ENCODE assay signal across 9 cellular contexts in the genomic region with DNA sequence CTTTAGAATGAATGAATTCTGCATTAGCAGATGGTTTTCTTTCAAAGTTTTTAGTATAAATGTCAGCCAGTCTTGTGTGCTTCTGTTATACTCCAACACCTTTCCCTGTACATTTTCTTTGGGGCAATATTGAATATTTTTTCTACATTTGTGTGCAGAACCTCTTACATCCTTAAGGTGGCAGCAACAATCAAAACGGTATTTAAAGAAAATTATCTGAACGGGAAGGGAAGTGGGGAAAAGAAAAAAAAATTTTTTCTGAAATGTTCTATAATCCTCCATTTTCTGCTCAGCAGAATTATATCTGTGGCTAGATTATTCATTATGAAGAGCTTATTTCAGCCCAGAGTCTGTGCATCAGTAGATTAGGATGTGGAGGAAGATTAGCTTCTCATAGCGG.
DNase-seq lines count a peak whose midpoint lies in the region; ATAC-seq and TF ChIP-seq lines count a peak whose summit lies in the region.
"Had no signal": no experiment of that assay in that cellular context is flagged by ENCODE, and none has a peak within 500 bp of the region (broad histone marks: within the 10 kb centered on the region; RNA-seq: fewer than 3 reads in every experiment).

No MANE protein-coding gene starts in this region.

- H3K9me3 ChIP-seq in PC-9 (ENCODE audit: insufficient read depth, low read depth): no peaks in the 10 kb centered on the region
- no peaks in the 10 kb centered on the region for H3K9me3 ChIP-seq in esophagus squamous epithelium

- no peaks in the 10 kb centered on the region for H3K9me2 ChIP-seq in PC-9 (ENCODE audit: insufficient read depth)

- no peaks in the 10 kb centered on the region for H3K27me3 ChIP-seq in PC-9 (ENCODE audit: insufficient read depth, low read depth)
- no peaks in the 10 kb centered on the region for H3K27me3 ChIP-seq in esophagus squamous epithelium

- in situ Hi-C loops in GM13976 (cut with MboI; ENCODE audit: low sequenced_read_pairs, unreplicated experiment): no loop called here

- H3K27ac ChIP-seq in PC-9 (no peak overlapping the region), esophagus squamous epithelium (no peak overlapping the region)

- H2AFZ ChIP-seq in PC-9: no peak overlapping the region

- CTCF ChIA-PET in PC-9 (lab: Charles Lee): no interaction called here

- WGBS in esophagus squamous epithelium, 2 donors: 36 to 40% methylated on average over 3 of the region's 3 CpGs

- ATAC-seq in GM21619 (IDR thresholded peaks at IDR 0.05; ENCODE audit: unreplicated experiment): no peak

- no peaks in the 10 kb centered on the region for H3F3A ChIP-seq in PC-9 (ENCODE audit: insufficient read depth, low read depth)

- POLR2A ChIA-PET in PC-9 (lab: Charles Lee; ENCODE audit: unreplicated experiment): no interaction called here

- TF ChIP-seq POLR2A in esophagus squamous epithelium (IDR thresholded peaks at IDR 0.05): no peak

- H3K4me3 ChIP-seq in AG09309 (ENCODE audit: control insufficient read depth, low read depth, low read length): no peak overlapping the region
- no peak overlapping the region for H3K4me3 ChIP-seq in PC-9
- no peak overlapping the region for H3K4me3 ChIP-seq in fibroblast of the aortic adventitia (ENCODE audit: low read depth, low read length)
- H3K4me3 ChIP-seq in esophagus squamous epithelium: no peak overlapping the region

- TF ChIP-seq CTCF in AG09309 (IDR thresholded peaks at IDR 0.05; ENCODE audit: control insufficient read depth, insufficient read depth, low read depth, low read length, missing control alignments): peak; percentile 10
- TF ChIP-seq CTCF in GM13976 (IDR thresholded peaks at IDR 0.05; ENCODE audit: borderline replicate concordance, control extremely low read depth, extremely low read depth, insufficient read depth, missing control alignments): peak; percentile 23
- peak; percentile 69 for TF ChIP-seq CTCF in PC-9 (conservative IDR thresholded peaks at IDR 0.05)
- peak; percentile 57 for TF ChIP-seq CTCF in fibroblast of the aortic adventitia (IDR thresholded peaks at IDR 0.05; ENCODE audit: insufficient read depth, low read length)
- peak in 1 of 6 experiments; percentile 20 for TF ChIP-seq CTCF in esophagus squamous epithelium (IDR thresholded peaks at IDR 0.05)

- DNase-seq in AG09309 (ENCODE audit: low read depth) (no peak), GM13976 (ENCODE audit: low spot score) (no peak), PC-9 (no peak), fibroblast of the aortic adventitia (ENCODE audit: low read depth) (peak; percentile 10), DMS79 (lab: John Stamatoyannopoulos, UW) (no peak), NCI-H2196 (lab: John Stamatoyannopoulos, UW; ENCODE audit: unreplicated experiment) (no peak), esophagus squamous epithelium (lab: John Stamatoyannopoulos, UW) (no peak)
- DNase-seq: H7 had no signal

- no peak overlapping the region for H3K4me2 ChIP-seq in PC-9

- BruUV-seq in PC-9 (replicated peaks; lab: Mats Ljungman, UMichigan): no TSS peak

- no peaks in the 10 kb centered on the region for H3K4me1 ChIP-seq in PC-9 (replicated peaks; ENCODE audit: insufficient read depth)
- no peaks in the 10 kb centered on the region for H3K4me1 ChIP-seq in esophagus squamous epithelium

- H4K20me1 ChIP-seq in PC-9 (ENCODE audit: insufficient read depth): no peaks in the 10 kb centered on the region

- intact Hi-C loops in PC-9 (cut with micrococcal nuclease; ENCODE audit: unreplicated experiment): no loop called here
- intact Hi-C loops in esophagus squamous epithelium (cut with DNase I): no loop called here

- no peaks in the 10 kb centered on the region for H3K79me2 ChIP-seq in PC-9 (ENCODE audit: low read depth)

- H3K36me3 ChIP-seq in PC-9 (ENCODE audit: low read depth): no peaks in the 10 kb centered on the region
- no peaks in the 10 kb centered on the region for H3K36me3 ChIP-seq in esophagus squamous epithelium
